In the genomic region with DNA sequence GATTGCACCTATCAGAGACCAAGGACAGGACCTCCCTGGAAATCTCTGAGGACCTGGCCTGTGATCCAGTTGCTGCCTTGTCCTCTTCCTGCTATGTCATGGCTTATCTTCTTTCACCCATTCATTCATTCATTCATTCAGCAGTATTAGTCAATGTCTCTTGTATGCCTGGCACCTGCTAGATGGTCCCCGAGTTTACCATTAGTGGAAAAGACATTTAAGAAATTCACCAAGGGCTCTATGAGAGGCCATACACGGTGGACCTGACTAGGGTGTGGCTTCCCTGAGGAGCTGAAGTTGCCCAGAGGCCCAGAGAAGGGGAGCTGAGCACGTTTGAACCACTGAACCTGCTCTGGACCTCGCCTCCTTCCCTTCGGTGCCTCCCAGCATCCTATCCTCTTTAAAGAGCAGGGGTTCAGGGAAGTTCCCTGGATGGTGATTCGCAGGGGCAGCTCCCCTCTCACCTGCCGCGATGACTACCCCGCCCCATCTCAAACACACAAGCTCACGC, we compare ENCODE assay signal across 7 cellular contexts.
DNase-seq lines count a peak whose midpoint lies in the region; TF ChIP-seq lines count a peak whose summit lies in the region.

No MANE protein-coding gene starts in this region.

- peaks cover 17% of the 10 kb centered on the region for H3K4me1 Mint-ChIP-seq in activated naive CD8-positive, alpha-beta T cell (ENCODE audit: low read depth)

- peak overlapping the region; percentile 93 for H3K4me3 Mint-ChIP-seq in activated naive CD8-positive, alpha-beta T cell

- no peaks in the 10 kb centered on the region for H3K9me3 Mint-ChIP-seq in activated naive CD8-positive, alpha-beta T cell (ENCODE audit: low read depth)

- H3K27ac ChIP-seq in HL-60 (replicated peaks) (peak overlapping the region; percentile 92), stomach smooth muscle (ENCODE audit: low read length) (peak overlapping the region; percentile 79)

- H3K36me3 Mint-ChIP-seq in activated naive CD8-positive, alpha-beta T cell: no peaks in the 10 kb centered on the region

- peak in 1 of 2 experiments; percentile 18 for DNase-seq in HL-60 (ENCODE audit: low read depth in 1 of 2, low spot score in 1 of 2)
- DNase-seq in iris pigment epithelial cell (ENCODE audit: low read depth): peak; percentile 11
- no peak for DNase-seq in middle frontal gyrus (ENCODE audit: extremely low spot score, low spot score)
- no peak for DNase-seq in medulla oblongata (ENCODE audit: extremely low spot score)
- DNase-seq in NCI-H69 (lab: John Stamatoyannopoulos, UW): no peak

- H3K27ac Mint-ChIP-seq in activated naive CD8-positive, alpha-beta T cell: peak overlapping the region; percentile 99

- H3K9me3 ChIP-seq in stomach smooth muscle (ENCODE audit: control insufficient read depth in 2 of 2, low read length in 2 of 2): no peaks in the 10 kb centered on the region

- H3K4me3 ChIP-seq in HL-60 (replicated peaks; ENCODE audit: insufficient read depth, low read length) (peak overlapping the region; percentile 72), stomach smooth muscle (ENCODE audit: low read length in 2 of 2) (peak overlapping the region; percentile 61 to 82)

- peaks cover 4% of the 10 kb centered on the region in 2 donors for H3K36me3 ChIP-seq in stomach smooth muscle (ENCODE audit: control insufficient read depth in 2 of 2, insufficient read depth in 2 of 2, low read length in 2 of 2)

- H3K27me3 Mint-ChIP-seq in activated naive CD8-positive, alpha-beta T cell: no peaks in the 10 kb centered on the region

- H3K27me3 ChIP-seq in HL-60 (ENCODE audit: insufficient read depth, poor library complexity, severe bottlenecking) (no peaks in the 10 kb centered on the region), stomach smooth muscle (ENCODE audit: control insufficient read depth in 1 of 2, insufficient read depth in 2 of 2, low read length in 2 of 2) (no peaks in the 10 kb centered on the region)

- peaks cover 30% of the 10 kb centered on the region for H3K4me1 ChIP-seq in stomach smooth muscle (ENCODE audit: control insufficient read depth, insufficient read depth, low read length)

- H3K9ac ChIP-seq in stomach smooth muscle (ENCODE audit: low read length in 2 of 2): peak overlapping the region; percentile 51 to 76

- TF ChIP-seq CTCF in HL-60 (IDR thresholded peaks at IDR 0.05; ENCODE audit: insufficient read depth, low read length): no peak
